ENCODE assay signal across 8 cellular contexts in the genomic region with DNA sequence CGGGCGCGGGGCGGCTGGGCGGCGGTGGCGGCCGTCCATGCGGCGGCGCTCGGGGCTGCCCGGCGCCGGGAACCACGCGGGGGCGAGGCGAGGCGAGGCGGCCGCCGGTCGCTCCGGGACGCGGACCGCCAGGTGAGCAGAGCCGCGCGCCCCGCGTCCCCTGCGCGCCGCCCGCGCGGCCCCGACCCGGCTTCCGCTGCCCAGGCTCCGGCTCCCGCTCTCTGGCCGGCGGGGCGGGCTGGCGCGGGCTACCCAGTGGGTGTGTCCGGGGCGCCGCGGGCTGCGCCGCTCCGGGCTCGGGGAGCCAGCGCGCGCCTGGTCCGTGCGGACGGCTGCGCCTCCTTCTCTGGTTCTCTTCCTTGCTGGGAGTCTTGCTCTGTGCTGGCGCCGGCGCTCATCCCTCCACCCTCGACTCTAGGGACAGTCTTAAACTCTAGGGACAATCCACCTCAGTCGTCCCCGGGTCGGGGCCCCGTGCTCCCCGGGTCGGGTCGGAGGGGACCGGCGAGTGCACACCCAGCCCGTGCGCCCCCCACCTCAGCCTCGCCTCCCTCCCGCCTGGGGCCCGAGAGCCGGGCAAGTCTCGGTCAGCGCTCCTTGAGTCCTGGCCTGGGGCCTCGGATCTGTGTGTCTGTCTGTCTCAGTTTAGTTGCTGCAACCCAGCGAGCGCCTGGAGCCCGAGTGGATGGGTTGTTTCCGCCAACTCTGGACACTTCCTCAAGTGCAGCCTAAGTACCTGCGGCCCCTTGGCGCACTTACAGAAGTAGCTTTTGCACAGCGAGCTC. TPM values are rescaled to one million over a fixed set of nuclear protein-coding genes. Genes with fewer than 3 reads are reported as not detected.
A peak's percentile ranks its signal among the peaks of the same experiment; 100 is the strongest.
DNase-seq lines count a peak whose midpoint lies in the region; ATAC-seq and FAIRE-seq lines count a peak whose summit lies in the region.

No MANE protein-coding gene starts in this region.

- H2BK120ac ChIP-seq in mesenchymal stem cell (ENCODE audit: low read depth, low read length): peak overlapping the region; percentile 15

- peak overlapping the region; percentile 69 to 76 for H3K4me3 ChIP-seq in duodenal mucosa (ENCODE audit: low read depth in 1 of 2, low read length in 2 of 2)
- peak overlapping the region; percentile 76 to 86 for H3K4me3 ChIP-seq in mesenchymal stem cell (ENCODE audit: insufficient read depth in 1 of 2, low read depth in 1 of 2, low read length in 2 of 2)

- H2BK5ac ChIP-seq in mesenchymal stem cell (ENCODE audit: low read depth, low read length, poor library complexity, severe bottlenecking): no peak overlapping the region

- H3K18ac ChIP-seq in mesenchymal stem cell (ENCODE audit: low read depth in 1 of 2, low read length in 2 of 2): peak overlapping the region in 1 of 2 experiments; percentile 35

- H2BK12ac ChIP-seq in mesenchymal stem cell (ENCODE audit: low read length in 2 of 2): peak overlapping the region in 1 of 2 experiments; percentile 19

- H3K27ac ChIP-seq in duodenal mucosa (ENCODE audit: low read depth, low read length) (peak overlapping the region; percentile 77), mesenchymal stem cell (ENCODE audit: low read length, poor library complexity, severe bottlenecking) (peak overlapping the region; percentile 27)

- H3K9me3 ChIP-seq in duodenal mucosa (ENCODE audit: control insufficient read depth in 1 of 2, low read length in 2 of 2): no peaks in the 10 kb centered on the region
- no peaks in the 10 kb centered on the region for H3K9me3 ChIP-seq in mesenchymal stem cell (ENCODE audit: control insufficient read depth, low read length)

- peaks cover 20% of the 10 kb centered on the region for H3K79me1 ChIP-seq in mesenchymal stem cell (replicated peaks; ENCODE audit: low read length, poor library complexity, severe bottlenecking)

- no peak for FAIRE-seq in RCC 7860 (lab: Jason Lieb, UNC)

- peak overlapping the region; percentile 32 for H2AFZ ChIP-seq in mesenchymal stem cell (ENCODE audit: low read depth, low read length)

- H3K36me3 ChIP-seq in duodenal mucosa (ENCODE audit: control insufficient read depth in 1 of 2, insufficient read depth in 2 of 2, low read length in 2 of 2) (no peaks in the 10 kb centered on the region), mesenchymal stem cell (ENCODE audit: control insufficient read depth in 1 of 2, insufficient read depth in 2 of 2, low read depth in 1 of 2, low read length in 2 of 2) (peaks cover 0 to 4% of the 10 kb centered on the region in 2 experiments)

- H2AK5ac ChIP-seq in mesenchymal stem cell (ENCODE audit: low read length, severe bottlenecking): no peak overlapping the region

- peak; percentile 13 for DNase-seq in activated T-cell treated with anti-CD3 and anti-CD28 coated beads for 48 hours (ENCODE audit: low read depth)
- DNase-seq in activated T-cell treated with anti-CD3 and anti-CD28 coated beads, Interleukin-2, amount 50 U/mL, for 1 hour: no peak
- peak; percentile 46 for DNase-seq in RKO (ENCODE audit: low spot score)
- DNase-seq in mesenchymal stem cell: peak; percentile 53
- DNase-seq in ureter (ENCODE audit: low spot score): peak; percentile 62
- DNase-seq in RCC 7860 (ENCODE audit: low spot score): no peak

- peak overlapping the region; percentile 90 for H3K4me2 ChIP-seq in mesenchymal stem cell (ENCODE audit: low read length, poor library complexity, severe bottlenecking)

- H3K4ac ChIP-seq in mesenchymal stem cell (ENCODE audit: low read depth in 1 of 2, low read length in 2 of 2): no peak overlapping the region

- peak overlapping the region in 1 of 2 experiments; percentile 26 for H3K23ac ChIP-seq in mesenchymal stem cell (ENCODE audit: low read length in 2 of 2)

- H2BK15ac ChIP-seq in mesenchymal stem cell (ENCODE audit: low read depth, poor library complexity, severe bottlenecking): peak overlapping the region; percentile 32

- H3K14ac ChIP-seq in mesenchymal stem cell (ENCODE audit: low read length in 2 of 2): no peak overlapping the region

- H3K4me1 ChIP-seq in duodenal mucosa (ENCODE audit: control insufficient read depth in 1 of 2, insufficient read depth in 2 of 2, low read length in 2 of 2) (peaks cover 0 to 4% of the 10 kb centered on the region in 2 donors), mesenchymal stem cell (ENCODE audit: control insufficient read depth, insufficient read depth, low read depth, low read length) (peaks cover 9% of the 10 kb centered on the region)

- H4K91ac ChIP-seq in mesenchymal stem cell (ENCODE audit: low read length): peak overlapping the region; percentile 7

- H3K9ac ChIP-seq in duodenal mucosa (ENCODE audit: low read depth in 1 of 2, low read length in 2 of 2): peak overlapping the region; percentile 46 to 63
- H3K9ac ChIP-seq in mesenchymal stem cell (ENCODE audit: low read length): peak overlapping the region; percentile 88

- WGBS in mesenchymal stem cell: under 1% methylated on average over 35 of the region's 93 CpGs

- peak; percentile 54 for ATAC-seq in HG02885 (IDR thresholded peaks at IDR 0.05; ENCODE audit: poor library complexity, unreplicated experiment)

- H3K27me3 ChIP-seq in duodenal mucosa (ENCODE audit: control insufficient read depth in 1 of 2, insufficient read depth in 2 of 2, low read length in 2 of 2) (peaks cover 5 to 8% of the 10 kb centered on the region in 2 donors), mesenchymal stem cell (ENCODE audit: control insufficient read depth in 1 of 2, insufficient read depth in 1 of 2, low read length in 2 of 2) (no peaks in the 10 kb centered on the region)

- H4K8ac ChIP-seq in mesenchymal stem cell (ENCODE audit: low read length): peak overlapping the region; percentile 7

RNA-seq across cellular contexts. Expression of a gene that starts 0.5 kb away (rescaled TPM):
- polyA plus RNA-seq in mesenchymal stem cell (2013, experiment 1 of 2): 5.7 TPM
- polyA plus RNA-seq in mesenchymal stem cell (2013, experiment 2 of 2): 5.6 TPM
- total RNA-seq in ureter: 57.9 TPM

Comparison
In these comparisons a context has a peak if more than half of its experiments do, and no peak if none do; other contexts are left out.
1. DNase-seq: peak in activated T-cell treated with anti-CD3 and anti-CD28 coated beads for 48 hours (single experiment), RKO (single experiment), mesenchymal stem cell (single experiment) and ureter (single experiment); none in activated T-cell treated with anti-CD3 and anti-CD28 coated beads, Interleukin-2, amount 50 U/mL, for 1 hour (single experiment) and RCC 7860 (single experiment).